In the genomic region with DNA sequence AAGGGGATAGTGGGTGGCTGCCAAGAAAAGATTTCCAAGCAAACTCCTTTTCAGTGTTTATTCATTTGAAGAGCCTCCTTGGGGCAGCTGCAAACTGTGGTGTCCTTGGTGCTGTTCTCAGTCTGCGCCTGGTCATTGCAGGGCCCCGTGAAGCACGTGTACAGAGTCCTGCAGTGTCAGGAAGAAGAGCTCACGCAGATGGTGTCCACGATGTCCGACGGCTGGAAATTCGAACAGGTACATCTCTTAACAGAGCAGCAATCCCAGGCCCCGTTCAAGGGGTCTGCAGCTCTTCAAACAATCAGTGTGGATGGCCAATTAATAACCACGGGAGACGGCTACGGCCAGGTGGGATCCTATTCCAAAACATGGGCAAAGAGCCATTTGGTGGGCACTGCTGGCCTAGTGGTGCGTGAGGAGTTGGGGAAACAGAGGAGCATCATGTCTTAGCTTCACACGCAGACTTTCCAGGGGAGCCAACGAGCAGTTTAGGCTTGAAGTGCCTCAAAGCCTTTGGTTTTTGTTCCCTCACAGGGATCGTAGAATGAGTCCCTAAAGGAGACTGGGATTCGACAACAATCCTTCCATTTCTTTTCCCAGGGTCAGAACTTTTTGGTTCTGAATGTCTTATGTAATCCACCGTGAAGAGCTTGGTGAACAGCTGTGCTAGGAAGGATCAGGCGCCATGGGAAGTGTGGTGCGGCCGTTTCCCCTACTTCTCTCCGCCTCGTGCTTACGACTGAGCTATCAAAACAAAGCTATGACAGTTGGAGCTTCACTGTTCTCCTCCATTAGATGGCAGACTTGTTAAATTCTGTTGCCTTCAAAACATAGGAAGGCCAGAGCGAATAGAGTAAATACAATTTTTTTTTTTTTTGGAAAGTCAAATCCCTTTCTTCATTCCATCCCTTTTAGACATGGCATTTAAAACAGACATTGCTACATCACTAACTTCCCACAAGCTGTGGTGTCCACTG, we compare ENCODE assay signal across 1 cellular context.
A peak's percentile ranks its signal among the peaks of the same experiment; 100 is the strongest.
TF ChIP-seq lines count a peak whose summit lies in the region.

No MANE protein-coding gene starts in this region.

TF ChIP-seq in HepG2, 621 proteins besides CTCF, POLR2A, EP300 and RAD21:
- TF ChIP-seq RFXANK (CRISPR knock-in tag; IDR thresholded peaks at IDR 0.05) = no peak
- no peak for TF ChIP-seq YEATS2 (CRISPR knock-in tag; IDR thresholded peaks at IDR 0.05; ENCODE audit: borderline replicate concordance)
- TF ChIP-seq, protein P1, sequence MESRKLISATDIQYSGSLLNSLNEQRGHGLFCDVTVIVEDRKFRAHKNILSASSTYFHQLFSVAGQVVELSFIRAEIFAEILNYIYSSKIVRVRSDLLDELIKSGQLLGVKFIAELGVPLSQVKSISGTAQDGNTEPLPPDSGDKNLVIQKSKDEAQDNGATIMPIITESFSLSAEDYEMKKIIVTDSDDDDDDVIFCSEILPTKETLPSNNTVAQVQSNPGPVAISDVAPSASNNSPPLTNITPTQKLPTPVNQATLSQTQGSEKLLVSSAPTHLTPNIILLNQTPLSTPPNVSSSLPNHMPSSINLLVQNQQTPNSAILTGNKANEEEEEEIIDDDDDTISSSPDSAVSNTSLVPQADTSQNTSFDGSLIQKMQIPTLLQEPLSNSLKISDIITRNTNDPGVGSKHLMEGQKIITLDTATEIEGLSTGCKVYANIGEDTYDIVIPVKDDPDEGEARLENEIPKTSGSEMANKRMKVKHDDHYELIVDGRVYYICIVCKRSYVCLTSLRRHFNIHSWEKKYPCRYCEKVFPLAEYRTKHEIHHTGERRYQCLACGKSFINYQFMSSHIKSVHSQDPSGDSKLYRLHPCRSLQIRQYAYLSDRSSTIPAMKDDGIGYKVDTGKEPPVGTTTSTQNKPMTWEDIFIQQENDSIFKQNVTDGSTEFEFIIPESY (CRISPR knock-in tag; IDR thresholded peaks at IDR 0.05) = peak; percentile 83
- TF ChIP-seq, protein P2, sequence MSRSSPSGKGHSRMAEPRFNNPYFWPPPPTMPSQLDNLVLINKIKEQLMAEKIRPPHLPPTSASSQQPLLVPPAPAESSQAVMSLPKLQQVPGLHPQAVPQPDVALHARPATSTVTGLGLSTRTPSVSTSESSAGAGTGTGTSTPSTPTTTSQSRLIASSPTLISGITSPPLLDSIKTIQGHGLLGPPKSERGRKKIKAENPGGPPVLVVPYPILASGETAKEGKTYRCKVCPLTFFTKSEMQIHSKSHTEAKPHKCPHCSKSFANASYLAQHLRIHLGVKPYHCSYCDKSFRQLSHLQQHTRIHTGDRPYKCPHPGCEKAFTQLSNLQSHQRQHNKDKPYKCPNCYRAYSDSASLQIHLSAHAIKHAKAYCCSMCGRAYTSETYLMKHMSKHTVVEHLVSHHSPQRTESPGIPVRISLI (CRISPR knock-in tag; IDR thresholded peaks at IDR 0.05; ENCODE audit: borderline replicate concordance) = peak; percentile 84
- TF ChIP-seq, protein P3, sequence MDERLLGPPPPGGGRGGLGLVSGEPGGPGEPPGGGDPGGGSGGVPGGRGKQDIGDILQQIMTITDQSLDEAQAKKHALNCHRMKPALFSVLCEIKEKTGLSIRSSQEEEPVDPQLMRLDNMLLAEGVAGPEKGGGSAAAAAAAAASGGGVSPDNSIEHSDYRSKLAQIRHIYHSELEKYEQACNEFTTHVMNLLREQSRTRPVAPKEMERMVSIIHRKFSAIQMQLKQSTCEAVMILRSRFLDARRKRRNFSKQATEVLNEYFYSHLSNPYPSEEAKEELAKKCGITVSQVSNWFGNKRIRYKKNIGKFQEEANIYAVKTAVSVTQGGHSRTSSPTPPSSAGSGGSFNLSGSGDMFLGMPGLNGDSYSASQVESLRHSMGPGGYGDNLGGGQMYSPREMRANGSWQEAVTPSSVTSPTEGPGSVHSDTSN (CRISPR knock-in tag; IDR thresholded peaks at IDR 0.05) = no peak
- TF ChIP-seq, protein P4, sequence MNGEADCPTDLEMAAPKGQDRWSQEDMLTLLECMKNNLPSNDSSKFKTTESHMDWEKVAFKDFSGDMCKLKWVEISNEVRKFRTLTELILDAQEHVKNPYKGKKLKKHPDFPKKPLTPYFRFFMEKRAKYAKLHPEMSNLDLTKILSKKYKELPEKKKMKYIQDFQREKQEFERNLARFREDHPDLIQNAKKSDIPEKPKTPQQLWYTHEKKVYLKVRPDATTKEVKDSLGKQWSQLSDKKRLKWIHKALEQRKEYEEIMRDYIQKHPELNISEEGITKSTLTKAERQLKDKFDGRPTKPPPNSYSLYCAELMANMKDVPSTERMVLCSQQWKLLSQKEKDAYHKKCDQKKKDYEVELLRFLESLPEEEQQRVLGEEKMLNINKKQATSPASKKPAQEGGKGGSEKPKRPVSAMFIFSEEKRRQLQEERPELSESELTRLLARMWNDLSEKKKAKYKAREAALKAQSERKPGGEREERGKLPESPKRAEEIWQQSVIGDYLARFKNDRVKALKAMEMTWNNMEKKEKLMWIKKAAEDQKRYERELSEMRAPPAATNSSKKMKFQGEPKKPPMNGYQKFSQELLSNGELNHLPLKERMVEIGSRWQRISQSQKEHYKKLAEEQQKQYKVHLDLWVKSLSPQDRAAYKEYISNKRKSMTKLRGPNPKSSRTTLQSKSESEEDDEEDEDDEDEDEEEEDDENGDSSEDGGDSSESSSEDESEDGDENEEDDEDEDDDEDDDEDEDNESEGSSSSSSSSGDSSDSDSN (CRISPR knock-in tag; IDR thresholded peaks at IDR 0.05) = no peak
- no peak for TF ChIP-seq NFATC3 (CRISPR knock-in tag; IDR thresholded peaks at IDR 0.05)
- TF ChIP-seq JUND (CRISPR knock-in tag; IDR thresholded peaks at IDR 0.05) = no peak
- TF ChIP-seq SMC3 (IDR thresholded peaks at IDR 0.05; ENCODE audit: low read length) = peak; percentile 52; the same call in 1 of the 2 replicates
- peak; percentile 47 for TF ChIP-seq PRPF4 (IDR thresholded peaks at IDR 0.05; ENCODE audit: low read depth, low read length, poor library complexity, severe bottlenecking)
- peak; percentile 74 for TF ChIP-seq STAG1 (CRISPR knock-in tag; IDR thresholded peaks at IDR 0.05)
- TF ChIP-seq ZNF678 (CRISPR knock-in tag; IDR thresholded peaks at IDR 0.05) = no peak
- TF ChIP-seq, protein P5, sequence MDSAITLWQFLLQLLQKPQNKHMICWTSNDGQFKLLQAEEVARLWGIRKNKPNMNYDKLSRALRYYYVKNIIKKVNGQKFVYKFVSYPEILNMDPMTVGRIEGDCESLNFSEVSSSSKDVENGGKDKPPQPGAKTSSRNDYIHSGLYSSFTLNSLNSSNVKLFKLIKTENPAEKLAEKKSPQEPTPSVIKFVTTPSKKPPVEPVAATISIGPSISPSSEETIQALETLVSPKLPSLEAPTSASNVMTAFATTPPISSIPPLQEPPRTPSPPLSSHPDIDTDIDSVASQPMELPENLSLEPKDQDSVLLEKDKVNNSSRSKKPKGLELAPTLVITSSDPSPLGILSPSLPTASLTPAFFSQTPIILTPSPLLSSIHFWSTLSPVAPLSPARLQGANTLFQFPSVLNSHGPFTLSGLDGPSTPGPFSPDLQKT (CRISPR knock-in tag; IDR thresholded peaks at IDR 0.05; ENCODE audit: borderline replicate concordance) = no peak
- no peak for TF ChIP-seq HOXA3 (CRISPR knock-in tag; IDR thresholded peaks at IDR 0.05)
- TF ChIP-seq, protein P6, sequence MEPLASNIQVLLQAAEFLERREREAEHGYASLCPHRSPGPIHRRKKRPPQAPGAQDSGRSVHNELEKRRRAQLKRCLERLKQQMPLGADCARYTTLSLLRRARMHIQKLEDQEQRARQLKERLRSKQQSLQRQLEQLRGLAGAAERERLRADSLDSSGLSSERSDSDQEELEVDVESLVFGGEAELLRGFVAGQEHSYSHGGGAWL (CRISPR knock-in tag; IDR thresholded peaks at IDR 0.05) = no peak
- TF ChIP-seq ZBTB38 (CRISPR knock-in tag; IDR thresholded peaks at IDR 0.05) = peak; percentile 94
